1 cellular context compared by ENCODE assay signal in the genomic region with DNA sequence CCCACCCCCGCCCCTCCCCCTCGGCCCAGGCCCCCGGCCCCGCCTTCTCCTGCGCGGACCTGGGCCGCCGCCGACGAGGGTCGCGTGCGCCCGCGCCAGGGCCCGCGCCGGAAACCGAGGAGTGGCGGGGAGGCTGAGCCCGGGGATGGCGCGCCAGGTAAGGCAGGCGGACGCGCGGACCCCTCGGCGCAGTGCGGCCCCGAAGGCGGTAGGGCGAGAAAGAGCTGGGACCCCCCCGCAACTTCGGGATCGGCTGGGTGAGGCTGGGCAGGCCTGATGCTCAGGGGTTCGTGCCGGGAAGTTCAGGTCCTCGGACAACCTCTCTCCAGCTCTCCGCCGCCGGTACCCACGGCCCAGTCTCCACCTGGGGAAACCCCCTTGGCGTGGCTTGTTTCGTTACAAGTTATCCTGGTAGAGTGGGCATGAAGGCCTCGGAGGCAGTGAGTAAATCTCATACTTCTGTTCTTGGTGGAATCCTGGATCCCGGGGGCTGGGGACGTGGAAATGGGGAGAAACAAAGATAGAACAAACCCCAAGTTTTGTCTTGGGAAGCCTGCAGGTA.
TF ChIP-seq lines count a peak whose summit lies in the region.

No MANE protein-coding gene starts in this region.

TF ChIP-seq in K562, 482 proteins besides CTCF, POLR2A, EP300 and RAD21 (continued from another document and continues in another):
- no peak for TF ChIP-seq MGA (IDR thresholded peaks at IDR 0.05)
- no peak for TF ChIP-seq ZNF707 (CRISPR knock-in tag; conservative IDR thresholded peaks at IDR 0.05)
- TF ChIP-seq PRMT5 (CRISPR knock-in tag; IDR thresholded peaks at IDR 0.05) = no peak
- TF ChIP-seq, protein P1, sequence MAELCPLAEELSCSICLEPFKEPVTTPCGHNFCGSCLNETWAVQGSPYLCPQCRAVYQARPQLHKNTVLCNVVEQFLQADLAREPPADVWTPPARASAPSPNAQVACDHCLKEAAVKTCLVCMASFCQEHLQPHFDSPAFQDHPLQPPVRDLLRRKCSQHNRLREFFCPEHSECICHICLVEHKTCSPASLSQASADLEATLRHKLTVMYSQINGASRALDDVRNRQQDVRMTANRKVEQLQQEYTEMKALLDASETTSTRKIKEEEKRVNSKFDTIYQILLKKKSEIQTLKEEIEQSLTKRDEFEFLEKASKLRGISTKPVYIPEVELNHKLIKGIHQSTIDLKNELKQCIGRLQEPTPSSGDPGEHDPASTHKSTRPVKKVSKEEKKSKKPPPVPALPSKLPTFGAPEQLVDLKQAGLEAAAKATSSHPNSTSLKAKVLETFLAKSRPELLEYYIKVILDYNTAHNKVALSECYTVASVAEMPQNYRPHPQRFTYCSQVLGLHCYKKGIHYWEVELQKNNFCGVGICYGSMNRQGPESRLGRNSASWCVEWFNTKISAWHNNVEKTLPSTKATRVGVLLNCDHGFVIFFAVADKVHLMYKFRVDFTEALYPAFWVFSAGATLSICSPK (IDR thresholded peaks at IDR 0.05; ENCODE audit: borderline replicate concordance) = no peak
- TF ChIP-seq NR1H2 (CRISPR knock-in tag; IDR thresholded peaks at IDR 0.05) = 0 out of 2 replicates have a peak, but pooled peaks have one; percentile 72
- peak; percentile 16; the same call in 1 of the 2 replicates for TF ChIP-seq ATF7 (IDR thresholded peaks at IDR 0.05)
- TF ChIP-seq, protein P2, sequence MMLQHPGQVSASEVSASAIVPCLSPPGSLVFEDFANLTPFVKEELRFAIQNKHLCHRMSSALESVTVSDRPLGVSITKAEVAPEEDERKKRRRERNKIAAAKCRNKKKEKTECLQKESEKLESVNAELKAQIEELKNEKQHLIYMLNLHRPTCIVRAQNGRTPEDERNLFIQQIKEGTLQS (IDR thresholded peaks at IDR 0.05) = no peak
- TF ChIP-seq, protein P2 (CRISPR knock-in tag; conservative IDR thresholded peaks at IDR 0.05) = 0 out of 2 replicates have a peak, but pooled peaks have one; percentile 21
- peak; percentile 85; the same call in 1 of the 2 replicates for TF ChIP-seq ZBTB7A (IDR thresholded peaks at IDR 0.05; ENCODE audit: borderline replicate concordance, control insufficient read depth, low read depth, low read length)
- no peak; a peak in 1 of 4 replicates for TF ChIP-seq TEAD1 (CRISPR knock-in tag; IDR thresholded peaks at IDR 0.05)
- TF ChIP-seq, protein P3, sequence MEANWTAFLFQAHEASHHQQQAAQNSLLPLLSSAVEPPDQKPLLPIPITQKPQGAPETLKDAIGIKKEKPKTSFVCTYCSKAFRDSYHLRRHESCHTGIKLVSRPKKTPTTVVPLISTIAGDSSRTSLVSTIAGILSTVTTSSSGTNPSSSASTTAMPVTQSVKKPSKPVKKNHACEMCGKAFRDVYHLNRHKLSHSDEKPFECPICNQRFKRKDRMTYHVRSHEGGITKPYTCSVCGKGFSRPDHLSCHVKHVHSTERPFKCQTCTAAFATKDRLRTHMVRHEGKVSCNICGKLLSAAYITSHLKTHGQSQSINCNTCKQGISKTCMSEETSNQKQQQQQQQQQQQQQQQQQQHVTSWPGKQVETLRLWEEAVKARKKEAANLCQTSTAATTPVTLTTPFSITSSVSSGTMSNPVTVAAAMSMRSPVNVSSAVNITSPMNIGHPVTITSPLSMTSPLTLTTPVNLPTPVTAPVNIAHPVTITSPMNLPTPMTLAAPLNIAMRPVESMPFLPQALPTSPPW (CRISPR knock-in tag; IDR thresholded peaks at IDR 0.05) = peak; percentile 98
- TF ChIP-seq CHD2 (IDR thresholded peaks at IDR 0.05; ENCODE audit: low read depth, low read length) = no peak
- no peak for TF ChIP-seq BCL6 (CRISPR knock-in tag; IDR thresholded peaks at IDR 0.05)
- TF ChIP-seq RERE (CRISPR knock-in tag; IDR thresholded peaks at IDR 0.05; ENCODE audit: borderline replicate concordance) = no peak
- TF ChIP-seq, protein P4, sequence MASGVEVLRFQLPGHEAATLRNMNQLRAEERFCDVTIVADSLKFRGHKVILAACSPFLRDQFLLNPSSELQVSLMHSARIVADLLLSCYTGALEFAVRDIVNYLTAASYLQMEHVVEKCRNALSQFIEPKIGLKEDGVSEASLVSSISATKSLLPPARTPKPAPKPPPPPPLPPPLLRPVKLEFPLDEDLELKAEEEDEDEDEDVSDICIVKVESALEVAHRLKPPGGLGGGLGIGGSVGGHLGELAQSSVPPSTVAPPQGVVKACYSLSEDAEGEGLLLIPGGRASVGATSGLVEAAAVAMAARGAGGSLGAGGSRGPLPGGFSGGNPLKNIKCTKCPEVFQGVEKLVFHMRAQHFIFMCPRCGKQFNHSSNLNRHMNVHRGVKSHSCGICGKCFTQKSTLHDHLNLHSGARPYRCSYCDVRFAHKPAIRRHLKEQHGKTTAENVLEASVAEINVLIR (CRISPR knock-in tag; IDR thresholded peaks at IDR 0.05) = 0 out of 2 replicates have a peak, but pooled peaks have one; percentile 33
- peak; percentile 78 for TF ChIP-seq RBFOX2 (IDR thresholded peaks at IDR 0.05; ENCODE audit: low read depth, low read length)
- TF ChIP-seq, protein P5, sequence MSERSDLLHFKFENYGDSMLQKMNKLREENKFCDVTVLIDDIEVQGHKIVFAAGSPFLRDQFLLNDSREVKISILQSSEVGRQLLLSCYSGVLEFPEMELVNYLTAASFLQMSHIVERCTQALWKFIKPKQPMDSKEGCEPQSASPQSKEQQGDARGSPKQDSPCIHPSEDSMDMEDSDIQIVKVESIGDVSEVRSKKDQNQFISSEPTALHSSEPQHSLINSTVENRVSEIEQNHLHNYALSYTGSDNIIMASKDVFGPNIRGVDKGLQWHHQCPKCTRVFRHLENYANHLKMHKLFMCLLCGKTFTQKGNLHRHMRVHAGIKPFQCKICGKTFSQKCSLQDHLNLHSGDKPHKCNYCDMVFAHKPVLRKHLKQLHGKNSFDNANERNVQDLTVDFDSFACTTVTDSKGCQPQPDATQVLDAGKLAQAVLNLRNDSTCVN (CRISPR knock-in tag; IDR thresholded peaks at IDR 0.05) = no peak
- no peak for TF ChIP-seq NCOR1 (IDR thresholded peaks at IDR 0.05)
- TF ChIP-seq NCOA6 (IDR thresholded peaks at IDR 0.05) = no peak
- TF ChIP-seq XRCC5 (IDR thresholded peaks at IDR 0.05; ENCODE audit: low read depth, low read length) = 0 out of 2 replicates have a peak, but pooled peaks have one; percentile 15
- TF ChIP-seq ZNF282 (CRISPR knock-in tag; IDR thresholded peaks at IDR 0.05) = peak; percentile 89; the same call in 1 of the 2 replicates
